In the genomic region with DNA sequence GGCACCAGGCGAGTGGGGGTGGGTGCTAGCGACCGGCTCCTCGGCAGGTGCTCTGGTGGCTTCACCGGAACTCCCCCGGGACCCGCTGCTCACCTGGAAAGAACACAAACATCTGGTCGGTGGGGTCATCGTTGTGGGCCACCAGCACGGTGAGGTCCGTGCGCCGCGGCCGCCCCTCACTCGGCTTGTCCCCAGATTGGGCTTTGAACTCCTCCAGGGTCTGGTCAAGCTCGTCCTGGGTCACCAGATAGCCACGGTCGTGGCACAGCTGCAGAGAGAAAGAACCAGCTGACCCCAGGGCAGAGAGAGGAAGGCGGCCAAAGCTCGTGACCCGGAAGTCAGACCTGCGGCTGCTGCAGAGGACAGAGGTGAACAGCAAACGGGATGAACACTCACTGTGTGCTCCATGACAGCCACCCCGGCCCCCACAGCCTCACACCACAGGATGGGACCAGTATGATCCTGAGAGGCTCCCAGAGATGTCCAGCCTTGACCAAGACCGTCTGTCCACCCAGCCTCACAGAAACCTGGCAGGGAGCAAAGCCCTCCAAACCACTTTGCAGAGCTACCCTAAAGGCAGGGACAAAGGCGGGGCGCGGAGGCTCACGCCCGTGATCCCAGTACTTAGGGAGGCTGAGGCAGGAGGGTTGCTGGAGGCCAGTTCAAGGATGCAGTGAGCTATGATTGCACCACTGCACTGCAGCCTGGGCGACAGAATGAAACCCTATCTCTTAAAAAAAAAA, we compare ENCODE assay signal across 1 cellular context.
A peak's percentile ranks its signal among the peaks of the same experiment; 100 is the strongest.
TF ChIP-seq lines count a peak whose summit lies in the region.

No MANE protein-coding gene starts in this region.

TF ChIP-seq in HepG2, 621 proteins besides CTCF, POLR2A, EP300 and RAD21 (continued from another document and continues in another):
- TF ChIP-seq, protein P1, sequence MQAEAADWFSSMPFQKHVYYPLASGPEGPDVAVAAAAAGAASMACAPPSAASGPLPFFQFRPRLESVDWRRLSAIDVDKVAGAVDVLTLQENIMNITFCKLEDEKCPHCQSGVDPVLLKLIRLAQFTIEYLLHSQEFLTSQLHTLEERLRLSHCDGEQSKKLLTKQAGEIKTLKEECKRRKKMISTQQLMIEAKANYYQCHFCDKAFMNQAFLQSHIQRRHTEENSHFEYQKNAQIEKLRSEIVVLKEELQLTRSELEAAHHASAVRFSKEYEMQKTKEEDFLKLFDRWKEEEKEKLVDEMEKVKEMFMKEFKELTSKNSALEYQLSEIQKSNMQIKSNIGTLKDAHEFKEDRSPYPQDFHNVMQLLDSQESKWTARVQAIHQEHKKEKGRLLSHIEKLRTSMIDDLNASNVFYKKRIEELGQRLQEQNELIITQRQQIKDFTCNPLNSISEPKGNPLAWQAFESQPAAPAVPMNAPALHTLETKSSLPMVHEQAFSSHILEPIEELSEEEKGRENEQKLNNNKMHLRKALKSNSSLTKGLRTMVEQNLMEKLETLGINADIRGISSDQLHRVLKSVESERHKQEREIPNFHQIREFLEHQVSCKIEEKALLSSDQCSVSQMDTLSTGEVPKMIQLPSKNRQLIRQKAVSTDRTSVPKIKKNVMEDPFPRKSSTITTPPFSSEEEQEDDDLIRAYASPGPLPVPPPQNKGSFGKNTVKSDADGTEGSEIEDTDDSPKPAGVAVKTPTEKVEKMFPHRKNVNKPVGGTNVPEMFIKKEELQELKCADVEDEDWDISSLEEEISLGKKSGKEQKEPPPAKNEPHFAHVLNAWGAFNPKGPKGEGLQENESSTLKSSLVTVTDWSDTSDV (CRISPR knock-in tag; IDR thresholded peaks at IDR 0.05): no peak
- TF ChIP-seq HNF4G (IDR thresholded peaks at IDR 0.05; ENCODE audit: borderline replicate concordance, low read depth, low read length): no peak
- TF ChIP-seq HNF4G (CRISPR knock-in tag; IDR thresholded peaks at IDR 0.05; ENCODE audit: borderline replicate concordance, low read depth): 0 out of 2 replicates have a peak, but pooled peaks have one; percentile 32
- no peak for TF ChIP-seq ZNF510 (CRISPR knock-in tag; IDR thresholded peaks at IDR 0.05; ENCODE audit: low read depth)
- no peak for TF ChIP-seq SP5 (CRISPR knock-in tag; IDR thresholded peaks at IDR 0.05; ENCODE audit: borderline replicate concordance, low read depth)
- TF ChIP-seq, protein P2, sequence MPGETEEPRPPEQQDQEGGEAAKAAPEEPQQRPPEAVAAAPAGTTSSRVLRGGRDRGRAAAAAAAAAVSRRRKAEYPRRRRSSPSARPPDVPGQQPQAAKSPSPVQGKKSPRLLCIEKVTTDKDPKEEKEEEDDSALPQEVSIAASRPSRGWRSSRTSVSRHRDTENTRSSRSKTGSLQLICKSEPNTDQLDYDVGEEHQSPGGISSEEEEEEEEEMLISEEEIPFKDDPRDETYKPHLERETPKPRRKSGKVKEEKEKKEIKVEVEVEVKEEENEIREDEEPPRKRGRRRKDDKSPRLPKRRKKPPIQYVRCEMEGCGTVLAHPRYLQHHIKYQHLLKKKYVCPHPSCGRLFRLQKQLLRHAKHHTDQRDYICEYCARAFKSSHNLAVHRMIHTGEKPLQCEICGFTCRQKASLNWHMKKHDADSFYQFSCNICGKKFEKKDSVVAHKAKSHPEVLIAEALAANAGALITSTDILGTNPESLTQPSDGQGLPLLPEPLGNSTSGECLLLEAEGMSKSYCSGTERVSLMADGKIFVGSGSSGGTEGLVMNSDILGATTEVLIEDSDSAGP (CRISPR knock-in tag; IDR thresholded peaks at IDR 0.05; ENCODE audit: borderline replicate concordance): peak; percentile 49; the same call in 1 of the 2 replicates
- TF ChIP-seq ZNF614 (CRISPR knock-in tag; IDR thresholded peaks at IDR 0.05; ENCODE audit: borderline replicate concordance): no peak
- TF ChIP-seq ZNF264 (CRISPR knock-in tag; IDR thresholded peaks at IDR 0.05): no peak
- TF ChIP-seq ZNF777 (CRISPR knock-in tag; IDR thresholded peaks at IDR 0.05): no peak
- TF ChIP-seq, protein P3, sequence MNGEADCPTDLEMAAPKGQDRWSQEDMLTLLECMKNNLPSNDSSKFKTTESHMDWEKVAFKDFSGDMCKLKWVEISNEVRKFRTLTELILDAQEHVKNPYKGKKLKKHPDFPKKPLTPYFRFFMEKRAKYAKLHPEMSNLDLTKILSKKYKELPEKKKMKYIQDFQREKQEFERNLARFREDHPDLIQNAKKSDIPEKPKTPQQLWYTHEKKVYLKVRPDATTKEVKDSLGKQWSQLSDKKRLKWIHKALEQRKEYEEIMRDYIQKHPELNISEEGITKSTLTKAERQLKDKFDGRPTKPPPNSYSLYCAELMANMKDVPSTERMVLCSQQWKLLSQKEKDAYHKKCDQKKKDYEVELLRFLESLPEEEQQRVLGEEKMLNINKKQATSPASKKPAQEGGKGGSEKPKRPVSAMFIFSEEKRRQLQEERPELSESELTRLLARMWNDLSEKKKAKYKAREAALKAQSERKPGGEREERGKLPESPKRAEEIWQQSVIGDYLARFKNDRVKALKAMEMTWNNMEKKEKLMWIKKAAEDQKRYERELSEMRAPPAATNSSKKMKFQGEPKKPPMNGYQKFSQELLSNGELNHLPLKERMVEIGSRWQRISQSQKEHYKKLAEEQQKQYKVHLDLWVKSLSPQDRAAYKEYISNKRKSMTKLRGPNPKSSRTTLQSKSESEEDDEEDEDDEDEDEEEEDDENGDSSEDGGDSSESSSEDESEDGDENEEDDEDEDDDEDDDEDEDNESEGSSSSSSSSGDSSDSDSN (CRISPR knock-in tag; IDR thresholded peaks at IDR 0.05): no peak; the same call in 1 of the 2 replicates
- no peak for TF ChIP-seq ISL2 (CRISPR knock-in tag; IDR thresholded peaks at IDR 0.05)
- TF ChIP-seq MED8 (CRISPR knock-in tag; IDR thresholded peaks at IDR 0.05; ENCODE audit: insufficient replicate concordance): no peak
- TF ChIP-seq, protein P4, sequence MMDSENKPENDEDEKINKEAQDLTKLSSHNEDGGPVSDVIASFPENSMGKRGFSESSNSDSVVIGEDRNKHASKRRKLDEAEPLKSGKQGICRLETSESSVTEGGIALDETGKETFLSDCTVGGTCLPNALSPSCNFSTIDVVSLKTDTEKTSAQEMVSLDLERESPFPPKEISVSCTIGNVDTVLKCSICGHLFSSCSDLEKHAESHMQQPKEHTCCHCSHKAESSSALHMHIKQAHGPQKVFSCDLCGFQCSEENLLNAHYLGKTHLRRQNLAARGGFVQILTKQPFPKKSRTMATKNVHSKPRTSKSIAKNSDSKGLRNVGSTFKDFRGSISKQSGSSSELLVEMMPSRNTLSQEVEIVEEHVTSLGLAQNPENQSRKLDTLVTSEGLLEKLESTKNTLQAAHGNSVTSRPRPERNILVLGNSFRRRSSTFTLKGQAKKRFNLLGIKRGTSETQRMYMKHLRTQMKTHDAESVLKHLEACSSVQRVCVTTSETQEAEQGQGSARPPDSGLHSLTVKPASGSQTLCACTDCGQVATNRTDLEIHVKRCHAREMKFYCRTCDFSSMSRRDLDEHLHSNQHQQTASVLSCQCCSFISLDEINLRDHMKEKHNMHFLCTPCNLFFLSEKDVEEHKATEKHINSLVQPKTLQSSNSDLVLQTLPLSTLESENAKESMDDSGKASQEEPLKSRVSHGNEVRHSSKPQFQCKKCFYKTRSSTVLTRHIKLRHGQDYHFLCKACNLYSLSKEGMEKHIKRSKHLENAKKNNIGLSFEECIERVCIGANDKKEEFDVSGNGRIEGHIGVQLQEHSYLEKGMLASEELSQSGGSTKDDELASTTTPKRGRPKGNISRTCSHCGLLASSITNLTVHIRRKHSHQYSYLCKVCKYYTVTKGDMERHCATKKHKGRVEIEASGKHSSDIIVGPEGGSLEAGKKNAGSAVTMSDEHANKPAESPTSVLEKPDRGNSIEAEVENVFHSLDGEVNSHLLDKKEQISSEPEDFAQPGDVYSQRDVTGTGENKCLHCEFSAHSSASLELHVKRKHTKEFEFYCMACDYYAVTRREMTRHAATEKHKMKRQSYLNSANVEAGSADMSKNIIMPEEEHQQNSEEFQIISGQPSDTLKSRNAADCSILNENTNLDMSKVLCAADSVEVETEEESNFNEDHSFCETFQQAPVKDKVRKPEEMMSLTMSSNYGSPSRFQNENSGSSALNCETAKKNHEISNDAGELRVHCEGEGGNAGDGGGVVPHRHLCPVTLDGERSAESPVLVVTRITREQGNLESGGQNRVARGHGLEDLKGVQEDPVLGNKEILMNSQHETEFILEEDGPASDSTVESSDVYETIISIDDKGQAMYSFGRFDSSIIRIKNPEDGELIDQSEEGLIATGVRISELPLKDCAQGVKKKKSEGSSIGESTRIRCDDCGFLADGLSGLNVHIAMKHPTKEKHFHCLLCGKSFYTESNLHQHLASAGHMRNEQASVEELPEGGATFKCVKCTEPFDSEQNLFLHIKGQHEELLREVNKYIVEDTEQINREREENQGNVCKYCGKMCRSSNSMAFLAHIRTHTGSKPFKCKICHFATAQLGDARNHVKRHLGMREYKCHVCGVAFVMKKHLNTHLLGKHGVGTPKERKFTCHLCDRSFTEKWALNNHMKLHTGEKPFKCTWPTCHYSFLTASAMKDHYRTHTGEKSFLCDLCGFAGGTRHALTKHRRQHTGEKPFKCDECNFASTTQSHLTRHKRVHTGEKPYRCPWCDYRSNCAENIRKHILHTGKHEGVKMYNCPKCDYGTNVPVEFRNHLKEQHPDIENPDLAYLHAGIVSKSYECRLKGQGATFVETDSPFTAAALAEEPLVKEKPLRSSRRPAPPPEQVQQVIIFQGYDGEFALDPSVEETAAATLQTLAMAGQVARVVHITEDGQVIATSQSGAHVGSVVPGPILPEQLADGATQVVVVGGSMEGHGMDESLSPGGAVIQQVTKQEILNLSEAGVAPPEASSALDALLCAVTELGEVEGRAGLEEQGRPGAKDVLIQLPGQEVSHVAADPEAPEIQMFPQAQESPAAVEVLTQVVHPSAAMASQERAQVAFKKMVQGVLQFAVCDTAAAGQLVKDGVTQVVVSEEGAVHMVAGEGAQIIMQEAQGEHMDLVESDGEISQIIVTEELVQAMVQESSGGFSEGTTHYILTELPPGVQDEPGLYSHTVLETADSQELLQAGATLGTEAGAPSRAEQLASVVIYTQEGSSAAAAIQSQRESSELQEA (CRISPR knock-in tag; IDR thresholded peaks at IDR 0.05; ENCODE audit: not compliant biosample characterization): no peak
- no peak for TF ChIP-seq MEIS1 (CRISPR knock-in tag; IDR thresholded peaks at IDR 0.05; ENCODE audit: borderline replicate concordance)
- no peak for TF ChIP-seq IRF2 (CRISPR knock-in tag; IDR thresholded peaks at IDR 0.05)
- no peak for TF ChIP-seq KDM6A (CRISPR knock-in tag; IDR thresholded peaks at IDR 0.05; ENCODE audit: low read depth)
- TF ChIP-seq, protein P5, sequence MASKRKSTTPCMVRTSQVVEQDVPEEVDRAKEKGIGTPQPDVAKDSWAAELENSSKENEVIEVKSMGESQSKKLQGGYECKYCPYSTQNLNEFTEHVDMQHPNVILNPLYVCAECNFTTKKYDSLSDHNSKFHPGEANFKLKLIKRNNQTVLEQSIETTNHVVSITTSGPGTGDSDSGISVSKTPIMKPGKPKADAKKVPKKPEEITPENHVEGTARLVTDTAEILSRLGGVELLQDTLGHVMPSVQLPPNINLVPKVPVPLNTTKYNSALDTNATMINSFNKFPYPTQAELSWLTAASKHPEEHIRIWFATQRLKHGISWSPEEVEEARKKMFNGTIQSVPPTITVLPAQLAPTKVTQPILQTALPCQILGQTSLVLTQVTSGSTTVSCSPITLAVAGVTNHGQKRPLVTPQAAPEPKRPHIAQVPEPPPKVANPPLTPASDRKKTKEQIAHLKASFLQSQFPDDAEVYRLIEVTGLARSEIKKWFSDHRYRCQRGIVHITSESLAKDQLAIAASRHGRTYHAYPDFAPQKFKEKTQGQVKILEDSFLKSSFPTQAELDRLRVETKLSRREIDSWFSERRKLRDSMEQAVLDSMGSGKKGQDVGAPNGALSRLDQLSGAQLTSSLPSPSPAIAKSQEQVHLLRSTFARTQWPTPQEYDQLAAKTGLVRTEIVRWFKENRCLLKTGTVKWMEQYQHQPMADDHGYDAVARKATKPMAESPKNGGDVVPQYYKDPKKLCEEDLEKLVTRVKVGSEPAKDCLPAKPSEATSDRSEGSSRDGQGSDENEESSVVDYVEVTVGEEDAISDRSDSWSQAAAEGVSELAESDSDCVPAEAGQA (IDR thresholded peaks at IDR 0.05; ENCODE audit: low read depth): no peak
- TF ChIP-seq, protein P5 (CRISPR knock-in tag; IDR thresholded peaks at IDR 0.05; ENCODE audit: borderline replicate concordance): no peak
- no peak for TF ChIP-seq KLF15 (CRISPR knock-in tag; IDR thresholded peaks at IDR 0.05; ENCODE audit: borderline replicate concordance)
- no peak for TF ChIP-seq KDM5A (IDR thresholded peaks at IDR 0.05; ENCODE audit: borderline replicate concordance, low read length)
- TF ChIP-seq, protein P6, sequence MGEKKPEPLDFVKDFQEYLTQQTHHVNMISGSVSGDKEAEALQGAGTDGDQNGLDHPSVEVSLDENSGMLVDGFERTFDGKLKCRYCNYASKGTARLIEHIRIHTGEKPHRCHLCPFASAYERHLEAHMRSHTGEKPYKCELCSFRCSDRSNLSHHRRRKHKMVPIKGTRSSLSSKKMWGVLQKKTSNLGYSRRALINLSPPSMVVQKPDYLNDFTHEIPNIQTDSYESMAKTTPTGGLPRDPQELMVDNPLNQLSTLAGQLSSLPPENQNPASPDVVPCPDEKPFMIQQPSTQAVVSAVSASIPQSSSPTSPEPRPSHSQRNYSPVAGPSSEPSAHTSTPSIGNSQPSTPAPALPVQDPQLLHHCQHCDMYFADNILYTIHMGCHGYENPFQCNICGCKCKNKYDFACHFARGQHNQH (CRISPR knock-in tag; IDR thresholded peaks at IDR 0.05): no peak
- no peak for TF ChIP-seq POLR2AphosphoS2 (IDR thresholded peaks at IDR 0.05; ENCODE audit: low read depth, low read length)
- TF ChIP-seq ATAD3A (CRISPR knock-in tag; IDR thresholded peaks at IDR 0.05): no peak
- no peak for TF ChIP-seq PCBP1 (IDR thresholded peaks at IDR 0.05; ENCODE audit: borderline replicate concordance, low read depth, low read length)
- no peak for TF ChIP-seq ZFP36L1 (CRISPR knock-in tag; IDR thresholded peaks at IDR 0.05)
- TF ChIP-seq ATM (IDR thresholded peaks at IDR 0.05; ENCODE audit: borderline replicate concordance): no peak
- TF ChIP-seq ZNF768 (CRISPR knock-in tag; IDR thresholded peaks at IDR 0.05): 0 out of 2 replicates have a peak, but pooled peaks have one; percentile 9
- no peak; the same call in 1 of the 2 replicates for TF ChIP-seq ZNF605 (CRISPR knock-in tag; IDR thresholded peaks at IDR 0.05)
- TF ChIP-seq KAT7 (CRISPR knock-in tag; IDR thresholded peaks at IDR 0.05; ENCODE audit: borderline replicate concordance): 0 out of 2 replicates have a peak, but pooled peaks have one; percentile 63
